In the genomic region with DNA sequence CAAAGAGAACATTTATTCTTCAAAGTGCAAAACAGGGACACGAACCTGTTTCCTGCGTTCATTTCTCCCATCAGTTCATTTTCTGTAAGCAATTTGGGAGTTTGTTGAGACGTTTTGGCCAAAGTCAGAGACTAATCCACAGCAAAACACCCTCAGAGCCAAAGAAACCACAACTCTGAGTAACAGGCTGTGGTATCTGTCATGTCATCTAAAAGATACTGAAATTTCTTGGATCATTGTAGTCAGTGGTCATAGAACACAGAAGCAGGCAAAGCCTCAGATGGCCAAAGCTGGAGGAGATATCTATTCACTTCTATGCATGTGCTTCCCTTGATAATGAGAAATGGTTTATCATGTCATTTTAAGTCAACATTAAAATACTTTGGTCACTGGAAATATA, we compare ENCODE assay signal across 35 cellular contexts.
A peak's percentile ranks its signal among the peaks of the same experiment; 100 is the strongest.
DNase-seq lines count a peak whose midpoint lies in the region; ATAC-seq, FAIRE-seq and TF ChIP-seq lines count a peak whose summit lies in the region.
"Had no signal": no experiment of that assay in that cellular context is flagged by ENCODE, and none has a peak within 500 bp of the region (broad histone marks: within the 10 kb centered on the region; RNA-seq: fewer than 3 reads in every experiment).

No MANE protein-coding gene starts in this region.

- TF ChIP-seq CTCF in IMR-90 (conservative IDR thresholded peaks at IDR 0.05; ENCODE audit: low read depth, low read length) = no peak
- no peak for TF ChIP-seq CTCF in astrocyte (IDR thresholded peaks at IDR 0.05; ENCODE audit: insufficient read depth, low read depth, low read length)

- intact Hi-C loops in IMR-90 (cut with micrococcal nuclease) = no loop called here

- H2AFZ ChIP-seq in IMR-90 (replicated peaks; ENCODE audit: low read length, poor library complexity) (no peak overlapping the region), astrocyte (ENCODE audit: low read depth, low read length) (no peak overlapping the region)

- WGBS in IMR-90 (ENCODE audit: extremely low coverage in 2 of 2, insufficient read length in 1 of 2), 2 experiments = no CpG with 5 or more reads among the region's 3 CpGs

- no peaks in the 10 kb centered on the region for H3K9me1 ChIP-seq in IMR-90 (ENCODE audit: insufficient read depth, low read length)

- no peaks in the 10 kb centered on the region for H3K79me1 ChIP-seq in IMR-90 (ENCODE audit: low read depth in 1 of 2, low read length in 2 of 2)

- no peak overlapping the region for H2AK9ac ChIP-seq in IMR-90 (replicated peaks; ENCODE audit: low read depth, low read length, poor library complexity)

- H3K18ac ChIP-seq in IMR-90 (ENCODE audit: low read depth, low read length) = no peak overlapping the region

- H2BK15ac ChIP-seq in IMR-90 (ENCODE audit: low read depth, low read length) = no peak overlapping the region

- no peak overlapping the region for H3K4ac ChIP-seq in IMR-90 (ENCODE audit: low read depth, low read length)

- no peak overlapping the region for H2AK5ac ChIP-seq in IMR-90 (ENCODE audit: low read depth, low read length)

- H3K36me3 ChIP-seq in IMR-90 (ENCODE audit: control insufficient read depth, insufficient read depth, low read length) (no peaks in the 10 kb centered on the region), astrocyte (ENCODE audit: insufficient read depth, low read length) (no peaks in the 10 kb centered on the region)
- H3K36me3 ChIP-seq: cardiac muscle cell, heart right ventricle, right lobe of liver had no signal

- H3K4me3 ChIP-seq in IMR-90 (ENCODE audit: insufficient read depth, low read depth, low read length) (no peak overlapping the region), astrocyte (ENCODE audit: insufficient read depth, low read depth, low read length) (no peak overlapping the region)
- H3K4me3 ChIP-seq: A549, cardiac muscle cell, heart right ventricle, right lobe of liver had no signal

- no peaks in the 10 kb centered on the region for H4K20me1 ChIP-seq in IMR-90 (ENCODE audit: insufficient read depth, low read length)
- H4K20me1 ChIP-seq in astrocyte (ENCODE audit: insufficient read depth, low read length) = no peaks in the 10 kb centered on the region

- TF ChIP-seq POLR2A in IMR-90 (IDR thresholded peaks at IDR 0.05; ENCODE audit: low read depth, low read length) = no peak

- H3K23ac ChIP-seq in IMR-90 (ENCODE audit: low read depth, low read length) = no peak overlapping the region

- H3K27ac ChIP-seq in IMR-90 (ENCODE audit: insufficient read depth, low read length) (no peak overlapping the region), astrocyte (ENCODE audit: low read depth, low read length) (no peak overlapping the region)
- H3K27ac ChIP-seq: A549, cardiac muscle cell, heart right ventricle, right lobe of liver had no signal

- no peaks in the 10 kb centered on the region for H3K27me3 Mint-ChIP-seq in astrocyte (ENCODE audit: low read depth, unreplicated experiment)
- H3K27me3 Mint-ChIP-seq: activated CD4-positive, alpha-beta T cell treated with anti-CD3 and anti-CD28 coated beads for 36 hours; activated CD8-positive, alpha-beta T cell treated with anti-CD3 and anti-CD28 coated beads for 36 hours; activated naive CD4-positive, alpha-beta T cell treated with anti-CD3 and anti-CD28 coated beads, Interleukin-2, amount 10 ng/mL, durations not matched to agents 7 days and 5 days; CD4-positive, alpha-beta T cell; dendritic cell treated with granulocyte-macrophage colony-stimulating factor and Interleukin-4, amounts not matched to agents 40 ng/mL and 50 ng/mL, for 4 days; naive B cell; stimulated activated naive CD8-positive, alpha-beta T cell treated with anti-CD3 and anti-CD28 coated beads, Interleukin-15, amount 100 ng/mL, for 72 hours; T-helper 17 cell had no signal

- no peak overlapping the region for H4K8ac ChIP-seq in IMR-90 (ENCODE audit: low read depth in 2 of 2, low read length in 2 of 2)

- H3K36me3 Mint-ChIP-seq in astrocyte (ENCODE audit: low read depth, unreplicated experiment) = no peaks in the 10 kb centered on the region
- H3K36me3 Mint-ChIP-seq: activated naive CD4-positive, alpha-beta T cell treated with anti-CD3 and anti-CD28 coated beads, Interleukin-2, amount 10 ng/mL, durations not matched to agents 7 days and 5 days; mesothelial cell of epicardium; naive B cell had no signal

- H3K4me1 Mint-ChIP-seq in astrocyte (ENCODE audit: low read depth, unreplicated experiment) = peaks cover 15% of the 10 kb centered on the region
- H3K4me1 Mint-ChIP-seq: activated CD4-positive, alpha-beta T cell treated with anti-CD3 and anti-CD28 coated beads for 36 hours; activated naive CD4-positive, alpha-beta T cell treated with anti-CD3 and anti-CD28 coated beads, Interleukin-2, amount 10 ng/mL, durations not matched to agents 7 days and 5 days; naive B cell; stimulated activated naive CD8-positive, alpha-beta T cell treated with anti-CD3 and anti-CD28 coated beads, Interleukin-15, amount 100 ng/mL, for 72 hours; T-helper 17 cell had no signal

- no peak overlapping the region for H2BK20ac ChIP-seq in IMR-90 (ENCODE audit: low read depth, low read length)

- H3K4me1 ChIP-seq in IMR-90 (ENCODE audit: control insufficient read depth, insufficient read depth, low read length) (no peaks in the 10 kb centered on the region), astrocyte (ENCODE audit: insufficient read depth, low read length) (no peaks in the 10 kb centered on the region)
- H3K4me1 ChIP-seq: A549, heart right ventricle, right lobe of liver had no signal

- no peaks in the 10 kb centered on the region for H3K79me2 ChIP-seq in astrocyte (ENCODE audit: insufficient read depth, low read length)

- no peak overlapping the region for H3K4me3 Mint-ChIP-seq in astrocyte (ENCODE audit: unreplicated experiment)
- H3K4me3 Mint-ChIP-seq: activated CD4-positive, alpha-beta T cell treated with anti-CD3 and anti-CD28 coated beads for 36 hours; activated CD8-positive, alpha-beta T cell treated with anti-CD3 and anti-CD28 coated beads for 36 hours; activated naive CD4-positive, alpha-beta T cell treated with anti-CD3 and anti-CD28 coated beads, Interleukin-2, amount 10 ng/mL, durations not matched to agents 7 days and 5 days; CD4-positive, alpha-beta T cell; dendritic cell treated with granulocyte-macrophage colony-stimulating factor and Interleukin-4, amounts not matched to agents 40 ng/mL and 50 ng/mL, for 4 days; mesothelial cell of epicardium; naive B cell; stimulated activated naive CD8-positive, alpha-beta T cell treated with anti-CD3 and anti-CD28 coated beads, Interleukin-15, amount 100 ng/mL, for 72 hours; T-helper 17 cell had no signal

- no peaks in the 10 kb centered on the region for H3K27me3 ChIP-seq in IMR-90 (ENCODE audit: control insufficient read depth, insufficient read depth, low read length)
- H3K27me3 ChIP-seq in astrocyte (ENCODE audit: insufficient read depth, low read length) = no peaks in the 10 kb centered on the region
- H3K27me3 ChIP-seq: cardiac muscle cell, heart right ventricle, right lobe of liver had no signal

- DNase-seq in CMK (ENCODE audit: low read depth) = peak; percentile 27
- DNase-seq in IMR-90 = peak; percentile 4
- DNase-seq in astrocyte (ENCODE audit: low read depth) = peak; percentile 33
- peak; percentile 31 for DNase-seq in iris pigment epithelial cell (ENCODE audit: low read depth)
- no peak for DNase-seq in central memory CD4-positive, alpha-beta T cell
- DNase-seq in pons (ENCODE audit: low spot score) = no peak
- DNase-seq: activated CD4-positive, alpha-beta T cell treated with anti-CD3 and anti-CD28 coated beads for 36 hours; activated CD8-positive, alpha-beta T cell treated with anti-CD3 and anti-CD28 coated beads for 36 hours; activated naive CD4-positive, alpha-beta T cell treated with anti-CD3 and anti-CD28 coated beads, Interleukin-2, amount 10 ng/mL, durations not matched to agents 7 days and 5 days; amniotic stem cell; CD4-positive, alpha-beta T cell; DMS 273 treated with DMSO at 0.1 percent for 48 hours; foreskin melanocyte; heart right ventricle; KG1; naive B cell; NCI-H1417; NCI-H2081; NCI-H2227 treated with DMSO at 0.1 percent for 48 hours; right lobe of liver; Right ventricle myocardium superior; stimulated activated CD4-positive, alpha-beta T cell treated with anti-CD3 and anti-CD28 coated beads, Interleukin-12 subunit alpha, Interleukin-12 subunit beta, amount 100 ng/mL, for 4 hours; stimulated activated CD4-positive, alpha-beta T cell treated with anti-CD3 and anti-CD28 coated beads, Interleukin-2, amount 100 ng/mL, for 48 hours; stimulated activated naive CD8-positive, alpha-beta T cell treated with anti-CD3 and anti-CD28 coated beads, Interleukin-15, amount 100 ng/mL, for 72 hours; T-helper 17 cell had no signal

- no peak overlapping the region for H3K4me2 ChIP-seq in IMR-90 (ENCODE audit: low read depth, low read length)
- H3K4me2 ChIP-seq in astrocyte (ENCODE audit: low read length) = no peak overlapping the region
- H3K4me2 ChIP-seq: A549 had no signal

- H3K9me3 ChIP-seq in IMR-90 (ENCODE audit: control insufficient read depth, insufficient read depth, low read length) = no peaks in the 10 kb centered on the region
- H3K9me3 ChIP-seq in astrocyte (ENCODE audit: insufficient read depth, low read depth, low read length) = no peaks in the 10 kb centered on the region
- H3K9me3 ChIP-seq: A549, right lobe of liver had no signal

- H4K91ac ChIP-seq in IMR-90 (ENCODE audit: insufficient read depth, low read depth, low read length) = no peak overlapping the region

- H3K56ac ChIP-seq in IMR-90 (ENCODE audit: extremely low read depth, insufficient read depth, low read length) = no peak overlapping the region

- dilution Hi-C loops in IMR-90 (cut with HindIII; ENCODE audit: low sequenced_read_pairs, unreplicated experiment) = no loop called here

- H3K14ac ChIP-seq in IMR-90 (replicated peaks; ENCODE audit: low read depth, low read length) = no peak overlapping the region

- H3K9ac ChIP-seq in IMR-90 (ENCODE audit: low read depth, low read length) (no peak overlapping the region), astrocyte (ENCODE audit: low read length) (no peak overlapping the region)

- no peak for ATAC-seq in IMR-90 (ENCODE audit: low read depth)
- no peak for ATAC-seq in HG03196 (IDR thresholded peaks at IDR 0.05; ENCODE audit: unreplicated experiment)
- ATAC-seq in GM21526 (IDR thresholded peaks at IDR 0.05; ENCODE audit: low FRiP score, unreplicated experiment) = no peak
- ATAC-seq: A549; activated CD4-positive, alpha-beta T cell treated with anti-CD3 and anti-CD28 coated beads for 36 hours; activated CD8-positive, alpha-beta T cell treated with anti-CD3 and anti-CD28 coated beads for 36 hours; esophagus mucosa; heart right ventricle; Panc1; right lobe of liver; SK-N-SH treated with all-trans-retinoic acid at 6 μM for 48 hours; stimulated activated naive CD8-positive, alpha-beta T cell treated with anti-CD3 and anti-CD28 coated beads, Interleukin-15, amount 100 ng/mL, for 72 hours; T-helper 17 cell had no signal

- H2BK120ac ChIP-seq in IMR-90 (ENCODE audit: low read depth, low read length) = no peak overlapping the region

- no peak overlapping the region for H4K5ac ChIP-seq in IMR-90 (ENCODE audit: low read depth, low read length)

- POLR2A ChIA-PET in IMR-90 (lab: Charles Lee; ENCODE audit: unreplicated experiment) = no interaction called here

- H2BK5ac ChIP-seq in IMR-90 (ENCODE audit: low read depth, low read length, poor library complexity, severe bottlenecking) = no peak overlapping the region

- no peak for TF ChIP-seq RAD21 in IMR-90 (IDR thresholded peaks at IDR 0.05; ENCODE audit: low read length)

- H3K9me3 Mint-ChIP-seq in astrocyte (ENCODE audit: unreplicated experiment) = no peaks in the 10 kb centered on the region
- H3K9me3 Mint-ChIP-seq: activated CD8-positive, alpha-beta T cell treated with anti-CD3 and anti-CD28 coated beads for 36 hours; activated naive CD4-positive, alpha-beta T cell treated with anti-CD3 and anti-CD28 coated beads, Interleukin-2, amount 10 ng/mL, durations not matched to agents 7 days and 5 days; CD4-positive, alpha-beta T cell; dendritic cell treated with granulocyte-macrophage colony-stimulating factor and Interleukin-4, amounts not matched to agents 40 ng/mL and 50 ng/mL, for 4 days; mesothelial cell of epicardium had no signal

- FAIRE-seq in astrocyte (lab: Jason Lieb, UNC) = no peak
- FAIRE-seq: A549, GM12892 had no signal

- in situ Hi-C loops in IMR-90 (cut with MboI; ENCODE audit: low sequenced_read_pairs) = no loop called here

- CTCF ChIA-PET in IMR-90 (lab: Yijun Ruan, JAX) = no interaction called here

- peak overlapping the region; percentile 29 for H3K27ac Mint-ChIP-seq in astrocyte (ENCODE audit: unreplicated experiment)
- H3K27ac Mint-ChIP-seq: activated CD4-positive, alpha-beta T cell treated with anti-CD3 and anti-CD28 coated beads for 36 hours; activated CD8-positive, alpha-beta T cell treated with anti-CD3 and anti-CD28 coated beads for 36 hours; activated naive CD4-positive, alpha-beta T cell treated with anti-CD3 and anti-CD28 coated beads, Interleukin-2, amount 10 ng/mL, durations not matched to agents 7 days and 5 days; CD4-positive, alpha-beta T cell; dendritic cell treated with granulocyte-macrophage colony-stimulating factor and Interleukin-4, amounts not matched to agents 40 ng/mL and 50 ng/mL, for 4 days; mesothelial cell of epicardium; naive B cell; stimulated activated naive CD8-positive, alpha-beta T cell treated with anti-CD3 and anti-CD28 coated beads, Interleukin-15, amount 100 ng/mL, for 72 hours; T-helper 17 cell had no signal

- no TSS peak for BruUV-seq in IMR-90 (replicated peaks; lab: Mats Ljungman, UMichigan)

Comparison
In these comparisons a context has a peak if more than half of its experiments do, and no peak if none do; other contexts are left out.
1. DNase-seq: peak in CMK (single experiment), IMR-90 (single experiment), astrocyte (single experiment) and iris pigment epithelial cell (single experiment); none in central memory CD4-positive, alpha-beta T cell (single experiment) and pons (single experiment).